29 cellular contexts compared by ENCODE assay signal in genomic region chr17:58386708-58387107, GRCh38. TPM values are rescaled to one million over a fixed set of nuclear protein-coding genes. Genes with fewer than 3 reads are reported as not detected.
"Had no signal": no experiment of that assay in that cellular context is flagged by ENCODE, and none has a peak within 500 bp of the region (broad histone marks: within the 10 kb centered on the region; RNA-seq: fewer than 3 reads in every experiment).

No MANE protein-coding gene starts in this region.

- ATAC-seq: gastrocnemius medialis; left lobe of liver; naive thymus-derived CD8-positive, alpha-beta T cell; psoas muscle; right cardiac atrium; stimulated activated memory B cell treated with anti-CD40 and anti-IgM and Interleukin-4, amounts not matched to agents 10 μg/mL and 1 μg/mL and 100 μg/mL, for 72 hours; stimulated activated naive CD8-positive, alpha-beta T cell treated with anti-CD3 and anti-CD28 coated beads, Interleukin-15, Interleukin-2, amounts not matched to agents 100 U/mL and 50 U/mL, for 24 hours had no signal

- H3K4me3 ChIP-seq: colonic mucosa, gastrocnemius medialis, hepatocyte, psoas muscle, skin epidermis, spleen, thoracic aorta, tibial nerve, upper lobe of left lung had no signal

- H3K27ac ChIP-seq: epithelial cell of prostate, gastrocnemius medialis, psoas muscle, skin epidermis, spleen, thoracic aorta, tibial nerve, upper lobe of left lung had no signal

- H3K4me2 ChIP-seq: hepatocyte had no signal

- H3K9me3 ChIP-seq: colonic mucosa, gastrocnemius medialis, psoas muscle, spleen, thoracic aorta, tibial nerve, upper lobe of left lung had no signal

- H3K4me1 ChIP-seq: gastrocnemius medialis, psoas muscle, tibial nerve had no signal

- H3K27me3 ChIP-seq: colonic mucosa, hepatocyte, spleen, tibial nerve, upper lobe of left lung had no signal

- DNase-seq: colonic mucosa; effector CD8-positive, alpha-beta T cell; endodermal cell; foreskin fibroblast; gastrocnemius medialis; head of caudate nucleus; kidney; mesenchymal stem cell; midbrain; naive thymus-derived CD8-positive, alpha-beta T cell; nephron progenitor cell; nucleus accumbens; posterior cingulate gyrus; psoas muscle; right cardiac atrium; spleen; stimulated activated CD4-positive, alpha-beta T cell treated with anti-CD3 and anti-CD28 coated beads, Interleukin-4, amount 100 ng/mL, for 4 hours; stimulated activated naive CD8-positive, alpha-beta T cell treated with anti-CD3 and anti-CD28 coated beads, Interleukin-15, Interleukin-2, amounts not matched to agents 100 U/mL and 50 U/mL, for 24 hours; upper lobe of left lung had no signal

- FAIRE-seq: kidney had no signal

- H2AFZ ChIP-seq: hepatocyte had no signal

- H3K36me3 ChIP-seq: colonic mucosa, gastrocnemius medialis, spleen, thoracic aorta, tibial nerve, upper lobe of left lung had no signal

RNA-seq across cellular contexts. Expression of gene RNF43, which starts 30.6 kb away (rescaled TPM):
- total RNA-seq: glomerular endothelial cell, myocyte, osteocyte had no signal
